Comparison of ENCODE assay signal across 8 cellular contexts in the genomic region with DNA sequence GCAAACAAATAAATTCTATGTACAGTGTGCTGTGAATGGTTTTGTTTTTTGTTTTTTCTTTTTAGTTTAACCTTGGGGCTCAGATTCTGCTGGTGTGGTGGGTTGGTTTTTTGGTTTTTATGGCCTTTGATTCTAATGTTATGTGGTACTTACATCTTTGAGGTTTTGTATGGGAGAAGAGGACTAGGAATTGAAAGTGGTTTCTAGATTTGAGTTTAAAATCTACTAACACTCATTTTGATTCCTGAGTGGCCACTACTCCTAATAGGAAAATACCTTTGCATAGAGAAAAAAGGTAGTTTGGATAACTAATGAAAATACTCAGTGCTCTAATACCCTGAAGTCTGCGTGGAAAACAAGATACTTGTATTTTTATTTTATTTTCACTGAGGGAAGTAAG.
DNase-seq lines count a peak whose midpoint lies in the region; ATAC-seq and TF ChIP-seq lines count a peak whose summit lies in the region.

No MANE protein-coding gene starts in this region.

- H3K4me3 Mint-ChIP-seq in activated CD8-positive, alpha-beta T cell treated with anti-CD3 and anti-CD28 coated beads for 36 hours: peak overlapping the region; percentile 95

- peak overlapping the region; percentile 88 to 91 for H3K4me3 ChIP-seq in SK-N-SH (ENCODE audit: low read depth in 2 of 2, low read length in 1 of 2)
- peak overlapping the region; percentile 94 for H3K4me3 ChIP-seq in iPS-18a (ENCODE audit: low read length)
- H3K4me3 ChIP-seq in stomach: peak overlapping the region; percentile 62 to 83 (median 72)

- H3K27me3 ChIP-seq in SK-N-SH (ENCODE audit: insufficient read depth): no peaks in the 10 kb centered on the region
- H3K27me3 ChIP-seq in iPS-18a (ENCODE audit: control insufficient read depth, insufficient read depth, low read length): no peaks in the 10 kb centered on the region
- H3K27me3 ChIP-seq in stomach: no peaks in the 10 kb centered on the region

- H3K27me3 Mint-ChIP-seq in activated CD8-positive, alpha-beta T cell treated with anti-CD3 and anti-CD28 coated beads for 36 hours: no peaks in the 10 kb centered on the region

- CTCF ChIA-PET in SK-N-SH (lab: Yijun Ruan, JAX): interaction anchor here (1.1 to 3.3 kb wide), 4 partner anchors 22 to 196 kb away, joined by 3 to 42 read pairs (median 10); no protein-coding TSS in a partner anchor
- CTCF ChIA-PET in activated CD8-positive, alpha-beta T cell treated with anti-CD3 and anti-CD28 coated beads for 36 hours (lab: Charles Lee): interaction anchor here (1.1 to 2.6 kb wide), 6 partner anchors 11 to 195 kb away, joined by 3 to 15 read pairs (median 8); no protein-coding TSS in a partner anchor

- H3K9ac ChIP-seq in SK-N-SH (peak overlapping the region; percentile 99), iPS-18a (ENCODE audit: low read length) (peak overlapping the region; percentile 96)

- H3K36me3 ChIP-seq in SK-N-SH (replicated peaks in 1 of 2; ENCODE audit: control insufficient read depth in 1 of 2, insufficient read depth in 2 of 2, low read length in 1 of 2): peaks cover 4 to 21% of the 10 kb centered on the region in 2 experiments
- H3K36me3 ChIP-seq in iPS-18a (ENCODE audit: control insufficient read depth, low read depth, low read length): no peaks in the 10 kb centered on the region
- no peaks in the 10 kb centered on the region for H3K36me3 ChIP-seq in stomach

- H3K9me2 ChIP-seq in SK-N-SH: no peaks in the 10 kb centered on the region

- H3K4me1 Mint-ChIP-seq in activated CD8-positive, alpha-beta T cell treated with anti-CD3 and anti-CD28 coated beads for 36 hours (ENCODE audit: low read depth): peaks cover 39% of the 10 kb centered on the region

- peak overlapping the region; percentile 98 to 100 for H3K27ac ChIP-seq in SK-N-SH (ENCODE audit: low read depth in 2 of 2, low read length in 1 of 2)
- peak overlapping the region; percentile 93 for H3K27ac ChIP-seq in iPS-18a (ENCODE audit: low read length)
- peak overlapping the region in 3 of 5 donors; percentile 95 to 100 (median 99) for H3K27ac ChIP-seq in stomach

- ATAC-seq in SK-N-SH treated with all-trans-retinoic acid at 6 μM for 48 hours (no peak), HG02938 (IDR thresholded peaks at IDR 0.05; ENCODE audit: unreplicated experiment) (no peak), HG03571 (IDR thresholded peaks at IDR 0.05; ENCODE audit: unreplicated experiment) (no peak)
- ATAC-seq in activated CD8-positive, alpha-beta T cell treated with anti-CD3 and anti-CD28 coated beads for 36 hours: no peak

- H3K9me3 ChIP-seq in SK-N-SH (no peaks in the 10 kb centered on the region), iPS-18a (ENCODE audit: control insufficient read depth, low read depth, low read length) (no peaks in the 10 kb centered on the region), stomach (no peaks in the 10 kb centered on the region)

- no peak for TF ChIP-seq CTCF in SK-N-SH (IDR thresholded peaks at IDR 0.05)
- no peak for TF ChIP-seq CTCF in activated CD8-positive, alpha-beta T cell treated with anti-CD3 and anti-CD28 coated beads for 36 hours (IDR thresholded peaks at IDR 0.05)
- no peak for TF ChIP-seq CTCF in stomach (IDR thresholded peaks at IDR 0.05)

- H4K20me1 ChIP-seq in SK-N-SH (ENCODE audit: insufficient read depth): peaks cover 15% of the 10 kb centered on the region

- H3K4me2 ChIP-seq in SK-N-SH: peak overlapping the region; percentile 80

- no peak overlapping the region for H2AFZ ChIP-seq in SK-N-SH (ENCODE audit: low read depth)

- peaks cover 7% of the 10 kb centered on the region for H3F3A ChIP-seq in SK-N-SH (replicated peaks; ENCODE audit: insufficient read depth)

- WGBS in SK-N-SH (ENCODE audit: low lambda C conversion rate): 10% methylated on average over 1 of the region's 1 CpG
- 15 to 45% (median 27%) methylated on average over 1 of the region's 1 CpG for WGBS in stomach, 5 donors

- peaks cover 11% of the 10 kb centered on the region for H3K36me3 Mint-ChIP-seq in activated CD8-positive, alpha-beta T cell treated with anti-CD3 and anti-CD28 coated beads for 36 hours (ENCODE audit: low read depth)

- no peaks in the 10 kb centered on the region for H3K9me3 Mint-ChIP-seq in activated CD8-positive, alpha-beta T cell treated with anti-CD3 and anti-CD28 coated beads for 36 hours

- POLR2A ChIA-PET in SK-N-SH (lab: Yijun Ruan, JAX): interaction anchor here (1.1 to 1.7 kb wide), 2 partner anchors 11 to 194 kb away, joined by 3 to 5 read pairs; no protein-coding TSS in a partner anchor
- POLR2A ChIA-PET in activated CD8-positive, alpha-beta T cell treated with anti-CD3 and anti-CD28 coated beads for 36 hours (lab: Charles Lee): interaction anchor here (0.6 to 1.9 kb wide), 7 partner anchors 8 to 189 kb away, joined by 3 to 6 read pairs (median 3); partner anchors contain the start of gene MON2

- no peaks in the 10 kb centered on the region; a peak in 2 of 4 replicates for H3K4me1 ChIP-seq in SK-N-SH (ENCODE audit: control insufficient read depth in 1 of 2, insufficient read depth in 2 of 2, low read depth in 1 of 2, low read length in 1 of 2)
- H3K4me1 ChIP-seq in iPS-18a (ENCODE audit: control insufficient read depth, low read depth, low read length): peaks cover 31% of the 10 kb centered on the region
- peaks cover 11 to 41% (median 26%) of the 10 kb centered on the region in 4 donors for H3K4me1 ChIP-seq in stomach

- DNase-seq in SK-N-SH (no peak), stomach (no peak), NCI-H2029 treated with DMSO at 0.1 percent for 48 hours (lab: John Stamatoyannopoulos, UW) (no peak)
- no peak for DNase-seq in activated CD8-positive, alpha-beta T cell treated with anti-CD3 and anti-CD28 coated beads for 36 hours

- TF ChIP-seq EP300 in SK-N-SH (IDR thresholded peaks at IDR 0.05; ENCODE audit: borderline replicate concordance in 1 of 2, low read depth in 1 of 2, low read length in 1 of 2) (no peak), stomach (IDR thresholded peaks at IDR 0.05) (no peak)

- no peak for TF ChIP-seq RAD21 in SK-N-SH (IDR thresholded peaks at IDR 0.05; ENCODE audit: low read length)

- intact Hi-C loops in activated CD8-positive, alpha-beta T cell treated with anti-CD3 and anti-CD28 coated beads for 36 hours (cut with micrococcal nuclease): loop anchor here (5.0 kb wide), 2 partner anchors 38 to 188 kb away; no protein-coding TSS in a partner anchor
- intact Hi-C loops in stomach (cut with DNase I; ENCODE audit: low total_unique reads): no loop called here

- peaks cover 66% of the 10 kb centered on the region for H3K79me2 ChIP-seq in SK-N-SH (ENCODE audit: insufficient read depth)

- no peak for TF ChIP-seq POLR2A in stomach (IDR thresholded peaks at IDR 0.05)

- H3K27ac Mint-ChIP-seq in activated CD8-positive, alpha-beta T cell treated with anti-CD3 and anti-CD28 coated beads for 36 hours: peak overlapping the region; percentile 98

TF ChIP-seq in SK-N-SH, 30 proteins besides CTCF, POLR2A, EP300 and RAD21 (continues in another document):
- TF ChIP-seq IRF3 (IDR thresholded peaks at IDR 0.05; ENCODE audit: low read depth, low read length) (no peak), POLR2AphosphoS5 (IDR thresholded peaks at IDR 0.05; ENCODE audit: low read depth, low read length) (no peak), EZH2phosphoT487 (IDR thresholded peaks at IDR 0.05; ENCODE audit: borderline replicate concordance, low read depth) (no peak), FOSL2 (IDR thresholded peaks at IDR 0.05; ENCODE audit: borderline replicate concordance, low read depth) (no peak), TCF12 (IDR thresholded peaks at IDR 0.05) (no peak)
- TF ChIP-seq, protein P1, sequence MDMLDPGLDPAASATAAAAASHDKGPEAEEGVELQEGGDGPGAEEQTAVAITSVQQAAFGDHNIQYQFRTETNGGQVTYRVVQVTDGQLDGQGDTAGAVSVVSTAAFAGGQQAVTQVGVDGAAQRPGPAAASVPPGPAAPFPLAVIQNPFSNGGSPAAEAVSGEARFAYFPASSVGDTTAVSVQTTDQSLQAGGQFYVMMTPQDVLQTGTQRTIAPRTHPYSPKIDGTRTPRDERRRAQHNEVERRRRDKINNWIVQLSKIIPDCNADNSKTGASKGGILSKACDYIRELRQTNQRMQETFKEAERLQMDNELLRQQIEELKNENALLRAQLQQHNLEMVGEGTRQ (IDR thresholded peaks at IDR 0.05; ENCODE audit: borderline replicate concordance, low read depth, low read length): no peak

TF ChIP-seq in SK-N-SH treated with all-trans-retinoic acid at 6 μM for 48 hours, 23 proteins besides CTCF, POLR2A, EP300 and RAD21 (continues in another document):
- TF ChIP-seq RARB (CRISPR knock-in tag; IDR thresholded peaks at IDR 0.05) (no peak), ZC3H10 (CRISPR knock-in tag; IDR thresholded peaks at IDR 0.05) (no peak), ESRRG (CRISPR knock-in tag; IDR thresholded peaks at IDR 0.05) (no peak), OSR1 (CRISPR knock-in tag; IDR thresholded peaks at IDR 0.05) (no peak), CSDC2 (CRISPR knock-in tag; IDR thresholded peaks at IDR 0.05) (no peak), ZNF70 (CRISPR knock-in tag; IDR thresholded peaks at IDR 0.05) (no peak), CSRNP3 (CRISPR knock-in tag; IDR thresholded peaks at IDR 0.05) (no peak), BACH2 (CRISPR knock-in tag; IDR thresholded peaks at IDR 0.05; ENCODE audit: borderline replicate concordance) (no peak), PPARA (CRISPR knock-in tag; IDR thresholded peaks at IDR 0.05; ENCODE audit: borderline replicate concordance) (no peak)
- TF ChIP-seq, protein P2, sequence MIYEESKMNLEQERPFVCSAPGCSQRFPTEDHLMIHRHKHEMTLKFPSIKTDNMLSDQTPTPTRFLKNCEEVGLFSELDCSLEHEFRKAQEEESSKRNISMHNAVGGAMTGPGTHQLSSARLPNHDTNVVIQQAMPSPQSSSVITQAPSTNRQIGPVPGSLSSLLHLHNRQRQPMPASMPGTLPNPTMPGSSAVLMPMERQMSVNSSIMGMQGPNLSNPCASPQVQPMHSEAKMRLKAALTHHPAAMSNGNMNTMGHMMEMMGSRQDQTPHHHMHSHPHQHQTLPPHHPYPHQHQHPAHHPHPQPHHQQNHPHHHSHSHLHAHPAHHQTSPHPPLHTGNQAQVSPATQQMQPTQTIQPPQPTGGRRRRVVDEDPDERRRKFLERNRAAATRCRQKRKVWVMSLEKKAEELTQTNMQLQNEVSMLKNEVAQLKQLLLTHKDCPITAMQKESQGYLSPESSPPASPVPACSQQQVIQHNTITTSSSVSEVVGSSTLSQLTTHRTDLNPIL (CRISPR knock-in tag; IDR thresholded peaks at IDR 0.05; ENCODE audit: low read depth): no peak
